ENCODE assay signal across 17 cellular contexts in genomic region chr3:9918261-9919038, GRCh38. TPM values are rescaled to one million over a fixed set of nuclear protein-coding genes. Genes with fewer than 3 reads are reported as not detected.
DNase-seq lines count a peak whose midpoint lies in the region; ATAC-seq and TF ChIP-seq lines count a peak whose summit lies in the region.
"Had no signal": no experiment of that assay in that cellular context is flagged by ENCODE, and none has a peak within 500 bp of the region (broad histone marks: within the 10 kb centered on the region; RNA-seq: fewer than 3 reads in every experiment).

No MANE protein-coding gene starts in this region.

- H3K4me1 Mint-ChIP-seq in activated CD8-positive, alpha-beta T cell treated with anti-CD3 and anti-CD28 coated beads, Interleukin-2, amount 10 ng/mL, durations not matched to agents 7 days and 5 days (ENCODE audit: low read depth), result peaks cover 11% of the 10 kb centered on the region
- H3K4me1 Mint-ChIP-seq in activated T-helper 2 cell treated with anti-CD3 and anti-CD28 coated beads, Interferon-gamma antibody, Interleukin-2, Interleukin-4, amounts not matched to agents 10 μg/mL and 5 μg/mL and 100 μg/mL, durations not matched to agents 14 hours and 24 hours and 36 hours (ENCODE audit: low read depth), result peaks cover 6% of the 10 kb centered on the region
- H3K4me1 Mint-ChIP-seq: central memory CD8-positive, alpha-beta T cell had no signal

- H2BK5ac ChIP-seq in mesenchymal stem cell (ENCODE audit: low read depth, low read length, poor library complexity, severe bottlenecking), result no peak overlapping the region

- no peak overlapping the region for H3K4me3 Mint-ChIP-seq in activated CD8-positive, alpha-beta T cell treated with anti-CD3 and anti-CD28 coated beads, Interleukin-2, amount 10 ng/mL, durations not matched to agents 7 days and 5 days
- H3K4me3 Mint-ChIP-seq in activated T-helper 2 cell treated with anti-CD3 and anti-CD28 coated beads, Interferon-gamma antibody, Interleukin-2, Interleukin-4, amounts not matched to agents 10 μg/mL and 5 μg/mL and 100 μg/mL, durations not matched to agents 14 hours and 24 hours and 36 hours (ENCODE audit: low read depth), result no peak overlapping the region
- H3K4me3 Mint-ChIP-seq: central memory CD8-positive, alpha-beta T cell had no signal

- H2BK12ac ChIP-seq in mesenchymal stem cell (ENCODE audit: low read length in 2 of 2), result peak overlapping the region in 1 of 2 experiments; percentile 10

- no peak overlapping the region for H3K27ac ChIP-seq in HEK293 (ENCODE audit: extremely low read depth, low read depth, low read length)
- peak overlapping the region; percentile 26 for H3K27ac ChIP-seq in caudate nucleus (ENCODE audit: low read depth, low read length)
- no peak overlapping the region for H3K27ac ChIP-seq in mesenchymal stem cell (ENCODE audit: low read length, poor library complexity, severe bottlenecking)
- peak overlapping the region; percentile 91 for H3K27ac ChIP-seq in stomach smooth muscle (ENCODE audit: low read length)

- H3K4me2 ChIP-seq in mesenchymal stem cell (ENCODE audit: low read length, poor library complexity, severe bottlenecking), result no peak overlapping the region

- no peak for ATAC-seq in activated CD8-positive, alpha-beta T cell treated with anti-CD3 and anti-CD28 coated beads, Interleukin-2, amount 10 ng/mL, durations not matched to agents 7 days and 5 days
- ATAC-seq in HG03432 (IDR thresholded peaks at IDR 0.05; ENCODE audit: unreplicated experiment), result no peak
- ATAC-seq: naive thymus-derived CD4-positive, alpha-beta T cell had no signal

- H3K18ac ChIP-seq in mesenchymal stem cell (ENCODE audit: low read depth in 1 of 2, low read length in 2 of 2), result no peak overlapping the region

- CTCF ChIA-PET in HEK293 (lab: Yijun Ruan, JAX), result interaction anchor here (1.4 kb wide), 1 partner anchor 12 kb away, joined by 3 read pairs; no protein-coding TSS in a partner anchor
- CTCF ChIA-PET in activated CD8-positive, alpha-beta T cell treated with anti-CD3 and anti-CD28 coated beads, Interleukin-2, amount 10 ng/mL, durations not matched to agents 7 days and 5 days (lab: Charles Lee), result no interaction called here

- no peak for TF ChIP-seq CTCF in HEK293 (tag by site-specific recombination; IDR thresholded peaks at IDR 0.05)

- intact Hi-C loops in activated T-helper 2 cell treated with anti-CD3 and anti-CD28 coated beads, Interferon-gamma antibody, Interleukin-2, Interleukin-4, amounts not matched to agents 10 μg/mL and 5 μg/mL and 100 μg/mL, durations not matched to agents 14 hours and 24 hours and 36 hours (cut with micrococcal nuclease), result no loop called here

- no peak overlapping the region for H4K8ac ChIP-seq in mesenchymal stem cell (ENCODE audit: low read length)

- H3K27ac Mint-ChIP-seq in activated CD8-positive, alpha-beta T cell treated with anti-CD3 and anti-CD28 coated beads, Interleukin-2, amount 10 ng/mL, durations not matched to agents 7 days and 5 days, result no peak overlapping the region
- no peak overlapping the region for H3K27ac Mint-ChIP-seq in activated T-helper 2 cell treated with anti-CD3 and anti-CD28 coated beads, Interferon-gamma antibody, Interleukin-2, Interleukin-4, amounts not matched to agents 10 μg/mL and 5 μg/mL and 100 μg/mL, durations not matched to agents 14 hours and 24 hours and 36 hours

- peaks cover 3% of the 10 kb centered on the region for H3K27me3 Mint-ChIP-seq in activated CD8-positive, alpha-beta T cell treated with anti-CD3 and anti-CD28 coated beads, Interleukin-2, amount 10 ng/mL, durations not matched to agents 7 days and 5 days (ENCODE audit: low read depth)
- H3K27me3 Mint-ChIP-seq in activated T-helper 2 cell treated with anti-CD3 and anti-CD28 coated beads, Interferon-gamma antibody, Interleukin-2, Interleukin-4, amounts not matched to agents 10 μg/mL and 5 μg/mL and 100 μg/mL, durations not matched to agents 14 hours and 24 hours and 36 hours (ENCODE audit: low read depth), result peaks cover 14% of the 10 kb centered on the region

- H3K23ac ChIP-seq in mesenchymal stem cell (ENCODE audit: low read length in 2 of 2), result no peak overlapping the region

- H2BK15ac ChIP-seq in mesenchymal stem cell (ENCODE audit: low read depth, poor library complexity, severe bottlenecking), result no peak overlapping the region

- H3K14ac ChIP-seq in mesenchymal stem cell (ENCODE audit: low read length in 2 of 2), result peak overlapping the region in 1 of 2 experiments; percentile 50

- H2AFZ ChIP-seq in mesenchymal stem cell (ENCODE audit: low read depth, low read length), result no peak overlapping the region

- DNase-seq in caudate nucleus (lab: John Stamatoyannopoulos, UW) (no peak), mesenchymal stem cell (no peak), NCI-H2196 treated with DMSO at 0.1 percent for 48 hours (lab: John Stamatoyannopoulos, UW; ENCODE audit: unreplicated experiment) (no peak)
- DNase-seq in activated CD8-positive, alpha-beta T cell treated with anti-CD3 and anti-CD28 coated beads, Interleukin-2, amount 10 ng/mL, durations not matched to agents 7 days and 5 days, result no peak
- DNase-seq in activated T-helper 2 cell treated with anti-CD3 and anti-CD28 coated beads, Interferon-gamma antibody, Interleukin-2, Interleukin-4, amounts not matched to agents 10 μg/mL and 5 μg/mL and 100 μg/mL, durations not matched to agents 14 hours and 24 hours and 36 hours (ENCODE audit: low spot score), result no peak
- DNase-seq: DND-41; effector CD8-positive, alpha-beta T cell; KG1; naive thymus-derived CD4-positive, alpha-beta T cell; NCI-H187 treated with DMSO at 0.1 percent for 48 hours; NCI-H446; stimulated activated CD4-positive, alpha-beta T cell treated with anti-CD3 and anti-CD28 coated beads, Interleukin-12 subunit alpha, Interleukin-12 subunit beta, amount 100 ng/mL, for 4 hours had no signal

- no peaks in the 10 kb centered on the region for H3K9me3 ChIP-seq in HEK293 (ENCODE audit: control insufficient read depth, insufficient read depth, low read depth, low read length)
- H3K9me3 ChIP-seq in mesenchymal stem cell (ENCODE audit: control insufficient read depth, low read length), result no peaks in the 10 kb centered on the region
- no peaks in the 10 kb centered on the region for H3K9me3 ChIP-seq in stomach smooth muscle (ENCODE audit: control insufficient read depth in 2 of 2, low read length in 2 of 2)

- POLR2A ChIA-PET in HEK293 (lab: Yijun Ruan, JAX), result no interaction called here
- POLR2A ChIA-PET in activated CD8-positive, alpha-beta T cell treated with anti-CD3 and anti-CD28 coated beads, Interleukin-2, amount 10 ng/mL, durations not matched to agents 7 days and 5 days (lab: Charles Lee), result no interaction called here

- no peak overlapping the region for H3K4ac ChIP-seq in mesenchymal stem cell (ENCODE audit: low read depth in 1 of 2, low read length in 2 of 2)

- no peaks in the 10 kb centered on the region for H3K9me3 Mint-ChIP-seq in activated CD8-positive, alpha-beta T cell treated with anti-CD3 and anti-CD28 coated beads, Interleukin-2, amount 10 ng/mL, durations not matched to agents 7 days and 5 days (ENCODE audit: insufficient read depth)
- no peaks in the 10 kb centered on the region for H3K9me3 Mint-ChIP-seq in activated T-helper 2 cell treated with anti-CD3 and anti-CD28 coated beads, Interferon-gamma antibody, Interleukin-2, Interleukin-4, amounts not matched to agents 10 μg/mL and 5 μg/mL and 100 μg/mL, durations not matched to agents 14 hours and 24 hours and 36 hours
- H3K9me3 Mint-ChIP-seq: central memory CD8-positive, alpha-beta T cell had no signal

- H3K9ac ChIP-seq in mesenchymal stem cell (ENCODE audit: low read length), result peak overlapping the region; percentile 91
- no peak overlapping the region for H3K9ac ChIP-seq in stomach smooth muscle (ENCODE audit: low read length in 2 of 2)

- H4K91ac ChIP-seq in mesenchymal stem cell (ENCODE audit: low read length), result no peak overlapping the region

- H2BK120ac ChIP-seq in mesenchymal stem cell (ENCODE audit: low read depth, low read length), result no peak overlapping the region

- H3K4me3 ChIP-seq in HEK293 (ENCODE audit: low read depth, low read length) (no peak overlapping the region), mesenchymal stem cell (ENCODE audit: insufficient read depth in 1 of 2, low read depth in 1 of 2, low read length in 2 of 2) (peak overlapping the region in 1 of 2 experiments; percentile 82), stomach smooth muscle (ENCODE audit: low read length in 2 of 2) (peak overlapping the region in 1 of 2 donors; percentile 84)

- 97% methylated on average over 4 of the region's 8 CpGs for WGBS in mesenchymal stem cell

- H3K4me1 ChIP-seq in HEK293 (ENCODE audit: control insufficient read depth, insufficient read depth, low read length) (peaks cover 12% of the 10 kb centered on the region), mesenchymal stem cell (ENCODE audit: control insufficient read depth, insufficient read depth, low read depth, low read length) (peaks cover 39% of the 10 kb centered on the region), stomach smooth muscle (ENCODE audit: control insufficient read depth, insufficient read depth, low read length) (peaks cover 46% of the 10 kb centered on the region)

- H3K27me3 ChIP-seq in mesenchymal stem cell (ENCODE audit: control insufficient read depth in 1 of 2, insufficient read depth in 1 of 2, low read length in 2 of 2), result no peaks in the 10 kb centered on the region
- H3K27me3 ChIP-seq in stomach smooth muscle (ENCODE audit: control insufficient read depth in 1 of 2, insufficient read depth in 2 of 2, low read length in 2 of 2), result no peaks in the 10 kb centered on the region

- no peaks in the 10 kb centered on the region for H3K36me3 ChIP-seq in HEK293 (ENCODE audit: control insufficient read depth in 2 of 2, insufficient read depth in 1 of 2, low read length in 2 of 2)
- H3K36me3 ChIP-seq in mesenchymal stem cell (ENCODE audit: control insufficient read depth in 1 of 2, insufficient read depth in 2 of 2, low read depth in 1 of 2, low read length in 2 of 2), result peaks cover 10 to 17% of the 10 kb centered on the region in 2 experiments
- peaks cover under 1 to 6% of the 10 kb centered on the region in 2 donors for H3K36me3 ChIP-seq in stomach smooth muscle (ENCODE audit: control insufficient read depth in 2 of 2, insufficient read depth in 2 of 2, low read length in 2 of 2)

- H3K79me1 ChIP-seq in mesenchymal stem cell (replicated peaks; ENCODE audit: low read length, poor library complexity, severe bottlenecking), result peaks cover 15% of the 10 kb centered on the region

- no peaks in the 10 kb centered on the region for H3K36me3 Mint-ChIP-seq in activated CD8-positive, alpha-beta T cell treated with anti-CD3 and anti-CD28 coated beads, Interleukin-2, amount 10 ng/mL, durations not matched to agents 7 days and 5 days (ENCODE audit: low read depth)
- no peaks in the 10 kb centered on the region for H3K36me3 Mint-ChIP-seq in activated T-helper 2 cell treated with anti-CD3 and anti-CD28 coated beads, Interferon-gamma antibody, Interleukin-2, Interleukin-4, amounts not matched to agents 10 μg/mL and 5 μg/mL and 100 μg/mL, durations not matched to agents 14 hours and 24 hours and 36 hours (ENCODE audit: low read depth)
- H3K36me3 Mint-ChIP-seq: naive thymus-derived CD4-positive, alpha-beta T cell had no signal

- no peak overlapping the region for H2AK5ac ChIP-seq in mesenchymal stem cell (ENCODE audit: low read length, severe bottlenecking)

RNA-seq across cellular contexts. Expression of gene IL17RC, which starts 1.6 kb away (rescaled TPM):
- 31.0 TPM for polyA plus RNA-seq in mesenchymal stem cell (2013, experiment 1 of 2)
- polyA plus RNA-seq in mesenchymal stem cell (2013, experiment 2 of 2), result 31.2 TPM
- under 1 TPM; 0.42 to 0.55 TPM for total RNA-seq in activated CD8-positive, alpha-beta T cell treated with anti-CD3 and anti-CD28 coated beads, Interleukin-2, amount 10 ng/mL, durations not matched to agents 7 days and 5 days
- total RNA-seq in activated T-helper 2 cell treated with anti-CD3 and anti-CD28 coated beads, Interferon-gamma antibody, Interleukin-2, Interleukin-4, amounts not matched to agents 10 μg/mL and 5 μg/mL and 100 μg/mL, durations not matched to agents 14 hours and 24 hours and 36 hours, result 0.27 and 0.48 TPM in 2 replicates

RNA-seq across cellular contexts. Expression of gene CRELD1, which starts 15.2 kb away (rescaled TPM):
- 13.7 TPM for polyA plus RNA-seq in mesenchymal stem cell (2013, experiment 1 of 2)
- polyA plus RNA-seq in mesenchymal stem cell (2013, experiment 2 of 2), result 14.3 TPM
- 10 to 100 TPM; 10.1 to 10.9 TPM for total RNA-seq in activated CD8-positive, alpha-beta T cell treated with anti-CD3 and anti-CD28 coated beads, Interleukin-2, amount 10 ng/mL, durations not matched to agents 7 days and 5 days
- total RNA-seq in activated T-helper 2 cell treated with anti-CD3 and anti-CD28 coated beads, Interferon-gamma antibody, Interleukin-2, Interleukin-4, amounts not matched to agents 10 μg/mL and 5 μg/mL and 100 μg/mL, durations not matched to agents 14 hours and 24 hours and 36 hours, result 22.9 and 24.0 TPM in 2 replicates

RNA-seq across cellular contexts. Expression of gene IL17RE, which starts 15.8 kb away (rescaled TPM):
- polyA plus RNA-seq in mesenchymal stem cell (2013, experiment 1 of 2), result 1.0 TPM
- 0.68 TPM for polyA plus RNA-seq in mesenchymal stem cell (2013, experiment 2 of 2)
- total RNA-seq in activated CD8-positive, alpha-beta T cell treated with anti-CD3 and anti-CD28 coated beads, Interleukin-2, amount 10 ng/mL, durations not matched to agents 7 days and 5 days, result 1 to 10 TPM; 1.3 to 1.8 TPM
- total RNA-seq in activated T-helper 2 cell treated with anti-CD3 and anti-CD28 coated beads, Interferon-gamma antibody, Interleukin-2, Interleukin-4, amounts not matched to agents 10 μg/mL and 5 μg/mL and 100 μg/mL, durations not matched to agents 14 hours and 24 hours and 36 hours, result 0.78 and 1.0 TPM in 2 replicates
- total RNA-seq: RPMI7951 had no signal
- polyA plus RNA-seq: naive thymus-derived CD4-positive, alpha-beta T cell had no signal

RNA-seq across cellular contexts. Expression of gene JAGN1, which starts 28.0 kb away (rescaled TPM):
- polyA plus RNA-seq in mesenchymal stem cell (2013, experiment 1 of 2), result 23.3 TPM
- 22.6 TPM for polyA plus RNA-seq in mesenchymal stem cell (2013, experiment 2 of 2)
- total RNA-seq in activated CD8-positive, alpha-beta T cell treated with anti-CD3 and anti-CD28 coated beads, Interleukin-2, amount 10 ng/mL, durations not matched to agents 7 days and 5 days, result 10 to 100 TPM; 30.2 to 31.0 TPM
- total RNA-seq in activated T-helper 2 cell treated with anti-CD3 and anti-CD28 coated beads, Interferon-gamma antibody, Interleukin-2, Interleukin-4, amounts not matched to agents 10 μg/mL and 5 μg/mL and 100 μg/mL, durations not matched to agents 14 hours and 24 hours and 36 hours, result 31.7 and 33.3 TPM in 2 replicates

RNA-seq across cellular contexts. Expression of gene PRRT3, which starts 33.8 kb away (rescaled TPM):
- polyA plus RNA-seq in mesenchymal stem cell (2013, experiment 1 of 2), result 2.9 TPM
- polyA plus RNA-seq in mesenchymal stem cell (2013, experiment 2 of 2), result 2.9 TPM
- total RNA-seq in activated CD8-positive, alpha-beta T cell treated with anti-CD3 and anti-CD28 coated beads, Interleukin-2, amount 10 ng/mL, durations not matched to agents 7 days and 5 days, result 1 to 10 TPM; 5.5 to 6.9 TPM
- total RNA-seq in activated T-helper 2 cell treated with anti-CD3 and anti-CD28 coated beads, Interferon-gamma antibody, Interleukin-2, Interleukin-4, amounts not matched to agents 10 μg/mL and 5 μg/mL and 100 μg/mL, durations not matched to agents 14 hours and 24 hours and 36 hours, result 10.7 and 11.3 TPM in 2 replicates

Comparison
In these comparisons a context has a peak if more than half of its experiments do, and no peak if none do; other contexts are left out.
1. H3K27ac ChIP-seq: peak in caudate nucleus (single experiment) and stomach smooth muscle (single experiment); none in HEK293 (single experiment) and mesenchymal stem cell (single experiment).